In the genomic region with DNA sequence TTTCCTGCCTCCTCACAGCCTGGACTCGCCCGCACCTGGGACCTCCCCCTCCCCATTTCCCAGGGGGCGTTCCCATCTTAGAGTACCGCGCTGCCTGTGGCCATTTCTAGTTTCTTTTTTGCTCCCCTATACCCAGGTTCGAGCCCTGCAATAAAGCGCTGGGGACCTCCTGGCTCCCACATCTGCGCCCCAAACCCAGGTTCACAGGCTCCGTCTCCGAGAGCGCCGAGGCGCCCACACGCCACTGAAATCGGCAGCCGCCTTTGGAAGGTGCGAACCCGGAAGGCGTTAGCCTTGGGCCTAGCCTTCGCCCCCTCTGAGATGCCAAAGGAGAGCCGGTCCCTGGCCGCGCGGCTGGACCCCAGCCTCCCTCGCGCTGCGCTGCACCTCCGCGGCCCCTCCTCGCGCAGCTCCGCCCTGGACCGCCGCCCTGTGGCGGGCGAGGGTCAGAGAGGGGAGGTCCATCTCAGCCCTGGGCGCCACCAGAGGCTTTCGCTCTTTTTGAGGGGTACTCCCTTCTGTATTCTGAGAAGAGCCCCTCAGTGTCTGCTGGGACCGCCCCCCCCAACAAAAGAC, we compare ENCODE assay signal across 12 cellular contexts. TPM values are rescaled to one million over a fixed set of nuclear protein-coding genes. Genes with fewer than 3 reads are reported as not detected.
DNase-seq lines count a peak whose midpoint lies in the region; ATAC-seq and TF ChIP-seq lines count a peak whose summit lies in the region.
"Had no signal": no experiment of that assay in that cellular context is flagged by ENCODE, and none has a peak within 500 bp of the region (broad histone marks: within the 10 kb centered on the region; RNA-seq: fewer than 3 reads in every experiment).

No MANE protein-coding gene starts in this region.

- H3K27me3 Mint-ChIP-seq in activated naive CD8-positive, alpha-beta T cell treated with anti-CD3 and anti-CD28 coated beads, Interleukin-2, amount 50 U/mL, for 24 hours, result peaks cover 24% of the 10 kb centered on the region

- peak; percentile 1 for TF ChIP-seq CTCF in GM10248 (IDR thresholded peaks at IDR 0.05; ENCODE audit: control extremely low read depth, extremely low read depth, low read depth, missing control alignments)

- no peaks in the 10 kb centered on the region for H3K36me3 ChIP-seq in SJCRH30

- H3K4me3 ChIP-seq in skeletal muscle cell (ENCODE audit: low read depth, low read length) (peak overlapping the region; percentile 46), SJCRH30 (no peak overlapping the region)

- no peak overlapping the region for H3K27ac ChIP-seq in SJCRH30

- H3K27ac Mint-ChIP-seq in activated naive CD8-positive, alpha-beta T cell treated with anti-CD3 and anti-CD28 coated beads, Interleukin-2, amount 50 U/mL, for 24 hours, result no peak overlapping the region

- peak overlapping the region; percentile 40 for H3K4me3 Mint-ChIP-seq in activated naive CD8-positive, alpha-beta T cell treated with anti-CD3 and anti-CD28 coated beads, Interleukin-2, amount 50 U/mL, for 24 hours

- peaks cover 46% of the 10 kb centered on the region for H3K27me3 ChIP-seq in SJCRH30

- DNase-seq in GM10248 (ENCODE audit: extremely low spot score) (no peak), iPS-NIHi11 (ENCODE audit: low spot score) (peak; percentile 75), skeletal muscle cell (ENCODE audit: low read depth) (no peak), SKM-1 treated with dmso at 0.1 percent for 144 hours (lab: John Stamatoyannopoulos, UW; ENCODE audit: unreplicated experiment) (no peak), SJCRH30 (no peak)
- DNase-seq in activated naive CD8-positive, alpha-beta T cell treated with anti-CD3 and anti-CD28 coated beads, Interleukin-2, amount 50 U/mL, for 24 hours, result no peak
- DNase-seq in effector CD8-positive, alpha-beta T cell (lab: John Stamatoyannopoulos, UW), result no peak
- DNase-seq: activated CD4-positive, alpha-beta T cell treated with anti-CD3 and anti-CD28 coated beads for 1 hour; amniotic stem cell; DND-41; occipital lobe had no signal

- peaks cover 4% of the 10 kb centered on the region; the same call in 1 of the 2 replicates for H3K4me1 ChIP-seq in SJCRH30

- H3K36me3 Mint-ChIP-seq in activated naive CD8-positive, alpha-beta T cell treated with anti-CD3 and anti-CD28 coated beads, Interleukin-2, amount 50 U/mL, for 24 hours (ENCODE audit: low read depth), result no peaks in the 10 kb centered on the region

- H3K9me3 Mint-ChIP-seq in activated naive CD8-positive, alpha-beta T cell treated with anti-CD3 and anti-CD28 coated beads, Interleukin-2, amount 50 U/mL, for 24 hours, result no peaks in the 10 kb centered on the region

- no peak for ATAC-seq in activated naive CD8-positive, alpha-beta T cell treated with anti-CD3 and anti-CD28 coated beads, Interleukin-2, amount 50 U/mL, for 24 hours
- ATAC-seq in HG02588 (IDR thresholded peaks at IDR 0.05; ENCODE audit: unreplicated experiment), result no peak

- CTCF ChIA-PET in GM10248 (lab: Yijun Ruan, JAX), result no interaction called here

- peaks cover 6% of the 10 kb centered on the region for H3K4me1 Mint-ChIP-seq in activated naive CD8-positive, alpha-beta T cell treated with anti-CD3 and anti-CD28 coated beads, Interleukin-2, amount 50 U/mL, for 24 hours

- H3K9me3 ChIP-seq in SJCRH30 (replicated peaks), result no peaks in the 10 kb centered on the region

- POLR2A ChIA-PET in GM10248 (lab: Yijun Ruan, JAX), result no interaction called here

RNA-seq across cellular contexts. Expression of a gene that starts 1.8 kb away (rescaled TPM):
- 0.20 and 0.40 TPM in 2 replicates for total RNA-seq in SJCRH30 (2014; rRNA removed; shearing (Covaris generic))
